8 cellular contexts compared by ENCODE assay signal in the genomic region with DNA sequence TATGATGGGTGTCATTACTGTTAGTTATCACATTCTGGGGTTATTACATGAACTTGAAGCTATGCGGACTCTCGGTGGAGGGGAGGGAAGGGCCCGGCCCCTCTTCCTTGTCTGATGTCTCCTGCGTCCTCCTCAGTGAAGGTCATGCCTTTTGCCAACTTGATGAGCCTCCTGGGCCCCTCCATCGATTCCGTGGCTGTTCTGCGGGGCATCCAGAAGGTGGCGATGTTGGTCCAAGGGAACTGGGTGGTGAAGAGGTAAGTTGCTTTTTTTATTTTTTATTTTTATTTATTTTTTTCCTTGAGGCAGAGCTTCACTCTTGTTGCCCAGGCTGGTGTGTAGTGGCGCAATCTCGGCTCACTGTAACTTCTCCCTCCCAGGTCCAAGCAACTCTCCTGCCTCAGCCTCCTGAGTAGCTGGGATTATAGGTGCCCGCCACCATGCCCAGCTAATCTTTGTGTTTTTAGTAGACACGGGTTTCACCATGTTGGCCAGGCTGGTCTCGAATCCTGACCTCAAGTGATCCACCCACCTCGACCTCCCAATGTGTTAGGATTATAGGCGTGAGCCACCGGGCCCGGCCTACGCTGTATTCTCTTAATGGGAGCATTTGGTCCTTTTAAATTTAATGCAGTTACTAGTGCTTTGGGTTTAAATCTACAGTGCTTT. TPM values are rescaled to one million over a fixed set of nuclear protein-coding genes. Genes with fewer than 3 reads are reported as not detected.
DNase-seq lines count a peak whose midpoint lies in the region; ATAC-seq and TF ChIP-seq lines count a peak whose summit lies in the region.

No MANE protein-coding gene starts in this region.

- H3K4me1 Mint-ChIP-seq in glutamatergic neuron (ENCODE audit: low read depth, unreplicated experiment), result peaks cover 12% of the 10 kb centered on the region

- ATAC-seq in HG03135 (IDR thresholded peaks at IDR 0.05; ENCODE audit: unreplicated experiment) (no peak), HG03521 (IDR thresholded peaks at IDR 0.05; ENCODE audit: unreplicated experiment) (no peak)

- H3K27me3 Mint-ChIP-seq in glutamatergic neuron (ENCODE audit: unreplicated experiment), result peaks cover 2% of the 10 kb centered on the region

- peaks cover 2% of the 10 kb centered on the region for H3K9me3 Mint-ChIP-seq in glutamatergic neuron (ENCODE audit: unreplicated experiment)

- TF ChIP-seq CTCF in glutamatergic neuron (IDR thresholded peaks at IDR 0.05; ENCODE audit: partially characterized antibody, unreplicated experiment), result peak; percentile 70

- no peak overlapping the region for H3K4me3 Mint-ChIP-seq in glutamatergic neuron (ENCODE audit: unreplicated experiment)

- peak; percentile 4 for DNase-seq in NCI-H2227 (lab: John Stamatoyannopoulos, UW; ENCODE audit: unreplicated experiment)
- no peak for DNase-seq in NCI-H2227 treated with DMSO at 0.1 percent for 48 hours (lab: John Stamatoyannopoulos, UW)
- peak; percentile 0 for DNase-seq in NOMO-1 treated with dmso at 0.1 percent for 144 hours (lab: John Stamatoyannopoulos, UW; ENCODE audit: unreplicated experiment)
- peak; percentile 38 for DNase-seq in activated T-helper 1 cell treated with Interleukin-2 at 50 U/mL for 16 hours (ENCODE audit: low read depth)
- DNase-seq in glutamatergic neuron, result peak; percentile 68
- DNase-seq in stimulated activated CD4-positive, alpha-beta T cell treated with anti-CD3 and anti-CD28 coated beads, TNF-alpha, amount 100 ng/mL, for 24 hours (ENCODE audit: low read depth in 3 of 3), result peak; percentile 16 to 38 (median 35)

- no peak overlapping the region for H3K27ac Mint-ChIP-seq in glutamatergic neuron (ENCODE audit: unreplicated experiment)

- H3K36me3 Mint-ChIP-seq in glutamatergic neuron (ENCODE audit: unreplicated experiment), result no peaks in the 10 kb centered on the region

RNA-seq across cellular contexts. Expression of a gene that starts 21.6 kb away (rescaled TPM):
- 31.5 TPM for total RNA-seq in glutamatergic neuron (ENCODE audit: unreplicated experiment)

RNA-seq across cellular contexts. Expression of a gene that starts 55.6 kb away (rescaled TPM):
- total RNA-seq in glutamatergic neuron (ENCODE audit: unreplicated experiment), result 8.5 TPM
